1 cellular context compared by ENCODE assay signal in the genomic region with DNA sequence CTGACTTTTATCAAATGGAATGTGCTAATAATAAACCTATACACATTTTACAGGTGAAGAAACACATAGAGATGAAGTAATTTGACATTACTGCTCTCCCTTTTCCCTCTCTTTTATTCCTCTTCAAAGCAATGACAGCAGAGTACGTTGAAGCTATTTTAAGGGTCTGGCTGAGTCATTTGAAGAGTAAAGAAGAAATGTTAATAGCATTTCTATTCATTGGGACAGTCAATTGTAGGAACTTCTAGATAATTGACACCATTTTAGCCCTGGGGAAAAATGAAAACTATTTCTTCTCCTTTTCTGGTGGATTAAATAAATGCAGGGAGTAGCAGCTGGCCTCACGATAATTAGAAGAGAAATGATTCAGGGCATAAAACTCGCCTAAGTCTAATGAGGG.
TF ChIP-seq lines count a peak whose summit lies in the region.

No MANE protein-coding gene starts in this region.

TF ChIP-seq in GM12878, 131 proteins besides CTCF, POLR2A, EP300 and RAD21 (continued from another document):
- TF ChIP-seq, protein P1, sequence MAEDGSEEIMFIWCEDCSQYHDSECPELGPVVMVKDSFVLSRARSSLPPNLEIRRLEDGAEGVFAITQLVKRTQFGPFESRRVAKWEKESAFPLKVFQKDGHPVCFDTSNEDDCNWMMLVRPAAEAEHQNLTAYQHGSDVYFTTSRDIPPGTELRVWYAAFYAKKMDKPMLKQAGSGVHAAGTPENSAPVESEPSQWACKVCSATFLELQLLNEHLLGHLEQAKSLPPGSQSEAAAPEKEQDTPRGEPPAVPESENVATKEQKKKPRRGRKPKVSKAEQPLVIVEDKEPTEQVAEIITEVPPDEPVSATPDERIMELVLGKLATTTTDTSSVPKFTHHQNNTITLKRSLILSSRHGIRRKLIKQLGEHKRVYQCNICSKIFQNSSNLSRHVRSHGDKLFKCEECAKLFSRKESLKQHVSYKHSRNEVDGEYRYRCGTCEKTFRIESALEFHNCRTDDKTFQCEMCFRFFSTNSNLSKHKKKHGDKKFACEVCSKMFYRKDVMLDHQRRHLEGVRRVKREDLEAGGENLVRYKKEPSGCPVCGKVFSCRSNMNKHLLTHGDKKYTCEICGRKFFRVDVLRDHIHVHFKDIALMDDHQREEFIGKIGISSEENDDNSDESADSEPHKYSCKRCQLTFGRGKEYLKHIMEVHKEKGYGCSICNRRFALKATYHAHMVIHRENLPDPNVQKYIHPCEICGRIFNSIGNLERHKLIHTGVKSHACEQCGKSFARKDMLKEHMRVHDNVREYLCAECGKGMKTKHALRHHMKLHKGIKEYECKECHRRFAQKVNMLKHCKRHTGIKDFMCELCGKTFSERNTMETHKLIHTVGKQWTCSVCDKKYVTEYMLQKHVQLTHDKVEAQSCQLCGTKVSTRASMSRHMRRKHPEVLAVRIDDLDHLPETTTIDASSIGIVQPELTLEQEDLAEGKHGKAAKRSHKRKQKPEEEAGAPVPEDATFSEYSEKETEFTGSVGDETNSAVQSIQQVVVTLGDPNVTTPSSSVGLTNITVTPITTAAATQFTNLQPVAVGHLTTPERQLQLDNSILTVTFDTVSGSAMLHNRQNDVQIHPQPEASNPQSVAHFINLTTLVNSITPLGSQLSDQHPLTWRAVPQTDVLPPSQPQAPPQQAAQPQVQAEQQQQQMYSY (CRISPR knock-in tag; IDR thresholded peaks at IDR 0.05): no peak
- peak; percentile 91 for TF ChIP-seq JUNB (IDR thresholded peaks at IDR 0.05)
- TF ChIP-seq SREBF2 (IDR thresholded peaks at IDR 0.05; ENCODE audit: low read length): no peak
- TF ChIP-seq NFIC (IDR thresholded peaks at IDR 0.05; ENCODE audit: low read depth, low read length): peak; percentile 54; the same call in 1 of the 2 replicates
- no peak for TF ChIP-seq NR2C1 (IDR thresholded peaks at IDR 0.05)
- TF ChIP-seq MEF2B (IDR thresholded peaks at IDR 0.05; ENCODE audit: partially characterized antibody, poor library complexity, severe bottlenecking): peak; percentile 44
- TF ChIP-seq, protein P2, sequence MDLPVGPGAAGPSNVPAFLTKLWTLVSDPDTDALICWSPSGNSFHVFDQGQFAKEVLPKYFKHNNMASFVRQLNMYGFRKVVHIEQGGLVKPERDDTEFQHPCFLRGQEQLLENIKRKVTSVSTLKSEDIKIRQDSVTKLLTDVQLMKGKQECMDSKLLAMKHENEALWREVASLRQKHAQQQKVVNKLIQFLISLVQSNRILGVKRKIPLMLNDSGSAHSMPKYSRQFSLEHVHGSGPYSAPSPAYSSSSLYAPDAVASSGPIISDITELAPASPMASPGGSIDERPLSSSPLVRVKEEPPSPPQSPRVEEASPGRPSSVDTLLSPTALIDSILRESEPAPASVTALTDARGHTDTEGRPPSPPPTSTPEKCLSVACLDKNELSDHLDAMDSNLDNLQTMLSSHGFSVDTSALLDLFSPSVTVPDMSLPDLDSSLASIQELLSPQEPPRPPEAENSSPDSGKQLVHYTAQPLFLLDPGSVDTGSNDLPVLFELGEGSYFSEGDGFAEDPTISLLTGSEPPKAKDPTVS (IDR thresholded peaks at IDR 0.05; ENCODE audit: low read depth, low read length): no peak
- TF ChIP-seq KAT2A (conservative IDR thresholded peaks at IDR 0.05; ENCODE audit: control insufficient read depth, low read depth, low read length): no peak
- peak; percentile 43; the same call in 1 of the 2 replicates for TF ChIP-seq IRF4 (IDR thresholded peaks at IDR 0.05; ENCODE audit: low read depth, low read length)
- no peak for TF ChIP-seq RCOR1 (conservative IDR thresholded peaks at IDR 0.05; ENCODE audit: low read depth, low read length)
TF ChIP-seq in GM12878: peak in this region for 8.
